ENCODE assay signal across 8 cellular contexts in genomic region chr3:184184546-184185234, GRCh38. TPM values are rescaled to one million over a fixed set of nuclear protein-coding genes. Genes with fewer than 3 reads are reported as not detected.
A peak's percentile ranks its signal among the peaks of the same experiment; 100 is the strongest.
DNase-seq lines count a peak whose midpoint lies in the region; ATAC-seq, FAIRE-seq and TF ChIP-seq lines count a peak whose summit lies in the region.

No MANE protein-coding gene starts in this region.

- peak overlapping the region; percentile 77 to 96 (median 90); a peak in 21 of 22 replicates for H3K4me2 ChIP-seq in BLaER1 treated with 17β-estradiol and CSF1 and Interleukin-3, amounts not matched to agents 10 nM and 100 nM
- H3K4me2 ChIP-seq in astrocyte (ENCODE audit: low read length) = peak overlapping the region; percentile 97

- peaks cover 72 to 80% (median 76%) of the 10 kb centered on the region in 11 experiments for H3K36me3 ChIP-seq in BLaER1 treated with 17β-estradiol and CSF1 and Interleukin-3, amounts not matched to agents 10 nM and 100 nM
- peaks cover 53% of the 10 kb centered on the region for H3K36me3 ChIP-seq in astrocyte (ENCODE audit: insufficient read depth, low read length)

- no peak for TF ChIP-seq CTCF in astrocyte (IDR thresholded peaks at IDR 0.05; ENCODE audit: insufficient read depth, low read depth, low read length)

- peak overlapping the region in 9 of 11 experiments; percentile 80 to 94 (median 84); a peak in 15 of 22 replicates for H3K27ac ChIP-seq in BLaER1 treated with 17β-estradiol and CSF1 and Interleukin-3, amounts not matched to agents 10 nM and 100 nM
- H3K27ac ChIP-seq in astrocyte (ENCODE audit: low read depth, low read length) = peak overlapping the region; percentile 81

- H3K79me2 ChIP-seq in astrocyte (ENCODE audit: insufficient read depth, low read length) = peaks cover 68% of the 10 kb centered on the region

- no peak overlapping the region for H2AFZ ChIP-seq in astrocyte (ENCODE audit: low read depth, low read length)

- H3K4me1 Mint-ChIP-seq in astrocyte (ENCODE audit: low read depth, unreplicated experiment) = peaks cover 19% of the 10 kb centered on the region
- peaks cover 35 to 36% of the 10 kb centered on the region in 2 donors for H3K4me1 Mint-ChIP-seq in natural killer cell treated with Interleukin-12 subunit alpha and Interleukin-12 subunit beta and Interleukin-15 and Interleukin-18, amount 100 ng/mL, for 72 hours (ENCODE audit: low read depth in 2 of 2)

- peak overlapping the region in 10 of 11 experiments; percentile 42 to 92 (median 88); a peak in 17 of 22 replicates for H3K9ac ChIP-seq in BLaER1 treated with 17β-estradiol and CSF1 and Interleukin-3, amounts not matched to agents 10 nM and 100 nM
- peak overlapping the region; percentile 75 for H3K9ac ChIP-seq in astrocyte (ENCODE audit: low read length)

- peak overlapping the region in 2 of 10 experiments; percentile 47 to 97; a peak in 2 of 20 replicates for H3K4me3 ChIP-seq in BLaER1 treated with 17β-estradiol and CSF1 and Interleukin-3, amounts not matched to agents 10 nM and 100 nM
- H3K4me3 ChIP-seq in Jurkat, Clone E6-1 (ENCODE audit: low read length) = peak overlapping the region; percentile 95
- no peak overlapping the region for H3K4me3 ChIP-seq in astrocyte (ENCODE audit: insufficient read depth, low read depth, low read length)

- no peak for DNase-seq in Jurkat, Clone E6-1 (ENCODE audit: low read depth, low spot score)
- DNase-seq in astrocyte (ENCODE audit: low read depth) (no peak), kidney tubule cell (ENCODE audit: low spot score) (no peak)
- no peak for DNase-seq in natural killer cell treated with Interleukin-12 subunit alpha and Interleukin-12 subunit beta and Interleukin-15 and Interleukin-18, amount 100 ng/mL, for 72 hours (ENCODE audit: low spot score)
- DNase-seq in effector CD8-positive, alpha-beta T cell (lab: John Stamatoyannopoulos, UW) = no peak
- DNase-seq in activated effector memory CD4-positive, alpha-beta T cell treated with anti-CD3 and anti-CD28 coated beads, Interleukin-2, amount 50 U/mL, for 16 hours = no peak

- ATAC-seq in natural killer cell treated with Interleukin-12 subunit alpha and Interleukin-12 subunit beta and Interleukin-15 and Interleukin-18, amount 100 ng/mL, for 72 hours = no peak
- no peak for ATAC-seq in GM18909 (IDR thresholded peaks at IDR 0.05; ENCODE audit: poor library complexity, unreplicated experiment)

- no peaks in the 10 kb centered on the region for H3K27me3 ChIP-seq in BLaER1 treated with 17β-estradiol and CSF1 and Interleukin-3, amounts not matched to agents 10 nM and 100 nM
- no peaks in the 10 kb centered on the region for H3K27me3 ChIP-seq in astrocyte (ENCODE audit: insufficient read depth, low read length)

- peaks cover 22 to 49% (median 39%) of the 10 kb centered on the region in 11 experiments; a peak in 21 of 22 replicates for H4K20me1 ChIP-seq in BLaER1 treated with 17β-estradiol and CSF1 and Interleukin-3, amounts not matched to agents 10 nM and 100 nM
- H4K20me1 ChIP-seq in astrocyte (ENCODE audit: insufficient read depth, low read length) = peaks cover 75% of the 10 kb centered on the region

- peaks cover 22 to 80% (median 34%) of the 10 kb centered on the region in 10 experiments for H3K4me1 ChIP-seq in BLaER1 treated with 17β-estradiol and CSF1 and Interleukin-3, amounts not matched to agents 10 nM and 100 nM
- H3K4me1 ChIP-seq in astrocyte (ENCODE audit: insufficient read depth, low read length) = peaks cover 27% of the 10 kb centered on the region

- FAIRE-seq in astrocyte (lab: Jason Lieb, UNC) = no peak

- H3K9me3 Mint-ChIP-seq in astrocyte (ENCODE audit: unreplicated experiment) = no peaks in the 10 kb centered on the region
- H3K9me3 Mint-ChIP-seq in natural killer cell treated with Interleukin-12 subunit alpha and Interleukin-12 subunit beta and Interleukin-15 and Interleukin-18, amount 100 ng/mL, for 72 hours = no peaks in the 10 kb centered on the region

- H3K36me3 Mint-ChIP-seq in astrocyte (ENCODE audit: low read depth, unreplicated experiment) = peaks cover 32% of the 10 kb centered on the region
- H3K36me3 Mint-ChIP-seq in natural killer cell treated with Interleukin-12 subunit alpha and Interleukin-12 subunit beta and Interleukin-15 and Interleukin-18, amount 100 ng/mL, for 72 hours = peaks cover 15% of the 10 kb centered on the region

- H3K9me3 ChIP-seq in BLaER1 treated with 17β-estradiol and CSF1 and Interleukin-3, amounts not matched to agents 10 nM and 100 nM (replicated peaks in 1 of 11) = no peaks in the 10 kb centered on the region
- no peaks in the 10 kb centered on the region for H3K9me3 ChIP-seq in astrocyte (ENCODE audit: insufficient read depth, low read depth, low read length)

- H3K27me3 Mint-ChIP-seq in astrocyte (ENCODE audit: low read depth, unreplicated experiment) = no peaks in the 10 kb centered on the region
- H3K27me3 Mint-ChIP-seq in natural killer cell treated with Interleukin-12 subunit alpha and Interleukin-12 subunit beta and Interleukin-15 and Interleukin-18, amount 100 ng/mL, for 72 hours = no peaks in the 10 kb centered on the region

- peak overlapping the region; percentile 98 for H3K4me3 Mint-ChIP-seq in astrocyte (ENCODE audit: unreplicated experiment)
- H3K4me3 Mint-ChIP-seq in natural killer cell treated with Interleukin-12 subunit alpha and Interleukin-12 subunit beta and Interleukin-15 and Interleukin-18, amount 100 ng/mL, for 72 hours = peak overlapping the region; percentile 98

- H3K27ac Mint-ChIP-seq in astrocyte (ENCODE audit: unreplicated experiment) = peak overlapping the region; percentile 97
- peak overlapping the region; percentile 79 to 95 for H3K27ac Mint-ChIP-seq in natural killer cell treated with Interleukin-12 subunit alpha and Interleukin-12 subunit beta and Interleukin-15 and Interleukin-18, amount 100 ng/mL, for 72 hours

RNA-seq across cellular contexts. Expression of gene ABCF3, which starts 1.3 kb away (rescaled TPM):
- polyA plus RNA-seq in Jurkat, Clone E6-1 (2012; ENCODE audit: insufficient read depth, insufficient read length) = 57.7 TPM
- total RNA-seq in astrocyte = 61.1 and 70.9 TPM in 2 replicates
- total RNA-seq in natural killer cell treated with Interleukin-12 subunit alpha and Interleukin-12 subunit beta and Interleukin-15 and Interleukin-18, amount 100 ng/mL, for 72 hours = 100 to 1,000 TPM; 102 to 144 TPM

RNA-seq across cellular contexts. Expression of gene AP2M1, which starts 10.0 kb away (rescaled TPM):
- 330 TPM for polyA plus RNA-seq in Jurkat, Clone E6-1 (2012; ENCODE audit: insufficient read depth, insufficient read length)
- 603 and 613 TPM in 2 replicates for total RNA-seq in astrocyte
- total RNA-seq in natural killer cell treated with Interleukin-12 subunit alpha and Interleukin-12 subunit beta and Interleukin-15 and Interleukin-18, amount 100 ng/mL, for 72 hours = 100 to 1,000 TPM; 190 to 242 TPM

RNA-seq across cellular contexts. Expression of gene DVL3, which starts 29.5 kb away (rescaled TPM):
- polyA plus RNA-seq in Jurkat, Clone E6-1 (2012; ENCODE audit: insufficient read depth, insufficient read length) = 48.0 TPM
- 107 and 110 TPM in 2 replicates for total RNA-seq in astrocyte
- total RNA-seq in natural killer cell treated with Interleukin-12 subunit alpha and Interleukin-12 subunit beta and Interleukin-15 and Interleukin-18, amount 100 ng/mL, for 72 hours = 10 to 100 TPM; 52.3 to 60.3 TPM

RNA-seq across cellular contexts. Expression of gene VWA5B2, which starts 44.7 kb away (rescaled TPM):
- polyA plus RNA-seq in Jurkat, Clone E6-1 (2012; ENCODE audit: insufficient read depth, insufficient read length) = 3.1 TPM
- 0.23 TPM in 1 of 2 replicates, not detected in the other for total RNA-seq in astrocyte
- not detected for total RNA-seq in natural killer cell treated with Interleukin-12 subunit alpha and Interleukin-12 subunit beta and Interleukin-15 and Interleukin-18, amount 100 ng/mL, for 72 hours

RNA-seq across cellular contexts. Expression of gene EIF2B5, which starts 49.5 kb away (rescaled TPM):
- 76.1 TPM for polyA plus RNA-seq in Jurkat, Clone E6-1 (2012; ENCODE audit: insufficient read depth, insufficient read length)
- total RNA-seq in astrocyte = 20.8 and 22.6 TPM in 2 replicates
- 10 to 100 TPM; 63.0 to 91.9 TPM for total RNA-seq in natural killer cell treated with Interleukin-12 subunit alpha and Interleukin-12 subunit beta and Interleukin-15 and Interleukin-18, amount 100 ng/mL, for 72 hours
